Comparison of ENCODE assay signal across 18 cellular contexts in the genomic region with DNA sequence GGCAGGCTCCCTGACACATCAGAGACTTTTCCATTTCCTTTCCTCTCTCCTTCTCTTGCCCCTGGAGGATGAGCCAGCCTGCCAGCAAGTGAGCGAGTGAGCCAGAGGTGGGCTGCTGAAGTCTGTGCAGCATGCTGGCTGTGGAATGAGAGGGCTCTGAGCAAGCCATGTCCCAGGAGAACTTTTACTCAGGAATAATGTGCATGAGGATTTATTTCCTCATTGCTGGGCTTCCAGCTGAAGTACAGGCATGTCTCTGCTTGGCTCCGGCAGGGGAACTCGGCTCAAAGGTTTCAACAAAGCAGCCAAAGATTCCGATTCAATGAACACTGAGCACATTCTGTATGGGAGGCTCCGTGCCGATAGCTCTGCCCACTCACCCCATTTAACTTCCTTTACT. TPM values are rescaled to one million over a fixed set of nuclear protein-coding genes. Genes with fewer than 3 reads are reported as not detected.
DNase-seq lines count a peak whose midpoint lies in the region; ATAC-seq and TF ChIP-seq lines count a peak whose summit lies in the region.
"Had no signal": no experiment of that assay in that cellular context is flagged by ENCODE, and none has a peak within 500 bp of the region (broad histone marks: within the 10 kb centered on the region; RNA-seq: fewer than 3 reads in every experiment).

No MANE protein-coding gene starts in this region.

- H3K4me2 ChIP-seq in GM23338: no peak overlapping the region
- H3K4me2 ChIP-seq: hepatocyte, SK-N-SH had no signal

- 0 out of 2 replicates have a peak, but pooled peaks cover 6% of the 10 kb centered on the region for H3F3A ChIP-seq in GM23338 (replicated peaks; ENCODE audit: low read depth)

- H3K27ac Mint-ChIP-seq in GM23338: no peak overlapping the region
- H3K27ac Mint-ChIP-seq in brain: peak overlapping the region; percentile 18 to 92 (median 63)
- H3K27ac Mint-ChIP-seq: activated CD4-positive, alpha-beta T cell treated with anti-CD3 and anti-CD28 coated beads for 36 hours had no signal

- H3K4me3 Mint-ChIP-seq in GM23338 (no peak overlapping the region), brain (peak overlapping the region in 3 of 5 experiments; percentile 41 to 46 (median 43))
- H3K4me3 Mint-ChIP-seq: activated CD4-positive, alpha-beta T cell treated with anti-CD3 and anti-CD28 coated beads for 36 hours had no signal

- no peaks in the 10 kb centered on the region for H3K9me3 Mint-ChIP-seq in GM23338
- no peaks in the 10 kb centered on the region for H3K9me3 Mint-ChIP-seq in brain

- H3K27ac ChIP-seq in GM23338 (ENCODE audit: low read depth): no peak overlapping the region
- H3K27ac ChIP-seq: hepatocyte had no signal

- H3K4me3 ChIP-seq in GM23338: no peak overlapping the region
- H3K4me3 ChIP-seq: hepatocyte had no signal

- DNase-seq in GM23338 (ENCODE audit: low spot score) (no peak), fibroblast of the conjunctiva (ENCODE audit: low read depth) (peak; percentile 6), retina (peak; percentile 53), SIG-M5 treated with dmso at 0.1 percent for 504 hours (lab: John Stamatoyannopoulos, UW; ENCODE audit: unreplicated experiment) (no peak), Right ventricle myocardium superior (no peak)
- no peak for DNase-seq in stimulated activated naive CD4-positive, alpha-beta T cell treated with Interleukin-2 at 50 U/mL for 16 hours (lab: John Stamatoyannopoulos, UW)
- DNase-seq: activated CD4-positive, alpha-beta T cell treated with anti-CD3 and anti-CD28 coated beads for 36 hours; activated gamma-delta T cell treated with Interleukin-2 at 50 U/mL for 16 hours; Caco-2; cortex of kidney; kidney glomerular epithelial cell; NCI-H2029 treated with DMSO at 0.1 percent for 48 hours; NCI-H69; right cardiac atrium; SK-N-SH had no signal

- no peaks in the 10 kb centered on the region for H3K79me2 ChIP-seq in GM23338 (replicated peaks; ENCODE audit: insufficient read depth)
- H3K79me2 ChIP-seq: hepatocyte had no signal

- H3K4me1 ChIP-seq in GM23338 (ENCODE audit: insufficient read depth): peaks cover 10% of the 10 kb centered on the region; the same call in 1 of the 2 replicates
- H3K4me1 ChIP-seq: Caco-2 had no signal

- ATAC-seq in GM23338 (no peak), Right ventricle myocardium superior (ENCODE audit: poor library complexity) (no peak), SK-N-SH treated with all-trans-retinoic acid at 6 μM for 48 hours (no peak)
- ATAC-seq: activated CD4-positive, alpha-beta T cell treated with anti-CD3 and anti-CD28 coated beads for 36 hours; right cardiac atrium had no signal

- H3K9me2 ChIP-seq in GM23338 (ENCODE audit: insufficient read depth): no peaks in the 10 kb centered on the region
- H3K9me2 ChIP-seq: SK-N-SH had no signal

- H3K36me3 Mint-ChIP-seq in GM23338 (ENCODE audit: low read depth): no peaks in the 10 kb centered on the region; the same call in 2 of the 3 replicates
- no peaks in the 10 kb centered on the region for H3K36me3 Mint-ChIP-seq in brain

- H3K27me3 Mint-ChIP-seq in GM23338 (ENCODE audit: insufficient read depth, low read depth, poor library complexity): peaks cover 18% of the 10 kb centered on the region
- H3K27me3 Mint-ChIP-seq in brain: no peaks in the 10 kb centered on the region
- H3K27me3 Mint-ChIP-seq: activated CD4-positive, alpha-beta T cell treated with anti-CD3 and anti-CD28 coated beads for 36 hours had no signal

- intact Hi-C loops in Right ventricle myocardium superior (cut with DNase I): no loop called here

- H2AFZ ChIP-seq in GM23338: 0 out of 2 replicates have a peak overlapping the region, but pooled peaks have one; percentile 56
- H2AFZ ChIP-seq: hepatocyte had no signal

- H3K36me3 ChIP-seq in GM23338 (ENCODE audit: insufficient read depth): no peaks in the 10 kb centered on the region; the same call in 1 of the 2 replicates

- H3K27me3 ChIP-seq in GM23338 (ENCODE audit: insufficient read depth): no peaks in the 10 kb centered on the region

- TF ChIP-seq CTCF in GM23338 (conservative IDR thresholded peaks at IDR 0.05; ENCODE audit: low read depth in 2 of 2): no peak
- TF ChIP-seq CTCF in brain (conservative IDR thresholded peaks at IDR 0.05): no peak

- H3K4me1 Mint-ChIP-seq in GM23338 (peaks cover 20% of the 10 kb centered on the region), brain (peaks cover 42% of the 10 kb centered on the region)

- no peaks in the 10 kb centered on the region for H4K20me1 ChIP-seq in GM23338 (replicated peaks; ENCODE audit: insufficient read depth)

TF ChIP-seq in GM23338, 12 proteins besides CTCF, POLR2A, EP300 and RAD21 (continues in another document):
- no peak for TF ChIP-seq POLR2AphosphoS5 (IDR thresholded peaks at IDR 0.05; ENCODE audit: low read depth)
- no peak for TF ChIP-seq CREB1 (CRISPR knock-in tag; IDR thresholded peaks at IDR 0.05; ENCODE audit: low read depth)
- TF ChIP-seq JUNB (IDR thresholded peaks at IDR 0.05; ENCODE audit: unreplicated experiment): no peak
- no peak for TF ChIP-seq EZH2 (IDR thresholded peaks at IDR 0.05; ENCODE audit: low read depth, unreplicated experiment)
- no peak for TF ChIP-seq ZNF114 (CRISPR knock-in tag; IDR thresholded peaks at IDR 0.05)
- TF ChIP-seq EZH2phosphoT487 (IDR thresholded peaks at IDR 0.05; ENCODE audit: unreplicated experiment): no peak
- TF ChIP-seq NANOG (IDR thresholded peaks at IDR 0.05; ENCODE audit: borderline replicate concordance): no peak
- TF ChIP-seq ZNF331 (CRISPR knock-in tag; IDR thresholded peaks at IDR 0.05; ENCODE audit: low read depth): no peak

TF ChIP-seq in SK-N-SH treated with all-trans-retinoic acid at 6 μM for 48 hours, 23 proteins besides CTCF, POLR2A, EP300 and RAD21:
- TF ChIP-seq ARNTL (CRISPR knock-in tag; IDR thresholded peaks at IDR 0.05; ENCODE audit: borderline replicate concordance, low read depth) (no peak), BACH2 (CRISPR knock-in tag; IDR thresholded peaks at IDR 0.05; ENCODE audit: borderline replicate concordance) (no peak), CSDC2 (CRISPR knock-in tag; IDR thresholded peaks at IDR 0.05) (no peak), TOX (CRISPR knock-in tag; IDR thresholded peaks at IDR 0.05; ENCODE audit: borderline replicate concordance) (no peak), ESRRG (CRISPR knock-in tag; IDR thresholded peaks at IDR 0.05) (no peak), GLIS3 (CRISPR knock-in tag; IDR thresholded peaks at IDR 0.05) (no peak), ISL1 (CRISPR knock-in tag; IDR thresholded peaks at IDR 0.05) (no peak)
- TF ChIP-seq, protein P1, sequence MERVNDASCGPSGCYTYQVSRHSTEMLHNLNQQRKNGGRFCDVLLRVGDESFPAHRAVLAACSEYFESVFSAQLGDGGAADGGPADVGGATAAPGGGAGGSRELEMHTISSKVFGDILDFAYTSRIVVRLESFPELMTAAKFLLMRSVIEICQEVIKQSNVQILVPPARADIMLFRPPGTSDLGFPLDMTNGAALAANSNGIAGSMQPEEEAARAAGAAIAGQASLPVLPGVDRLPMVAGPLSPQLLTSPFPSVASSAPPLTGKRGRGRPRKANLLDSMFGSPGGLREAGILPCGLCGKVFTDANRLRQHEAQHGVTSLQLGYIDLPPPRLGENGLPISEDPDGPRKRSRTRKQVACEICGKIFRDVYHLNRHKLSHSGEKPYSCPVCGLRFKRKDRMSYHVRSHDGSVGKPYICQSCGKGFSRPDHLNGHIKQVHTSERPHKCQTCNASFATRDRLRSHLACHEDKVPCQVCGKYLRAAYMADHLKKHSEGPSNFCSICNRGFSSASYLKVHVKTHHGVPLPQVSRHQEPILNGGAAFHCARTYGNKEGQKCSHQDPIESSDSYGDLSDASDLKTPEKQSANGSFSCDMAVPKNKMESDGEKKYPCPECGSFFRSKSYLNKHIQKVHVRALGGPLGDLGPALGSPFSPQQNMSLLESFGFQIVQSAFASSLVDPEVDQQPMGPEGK (CRISPR knock-in tag; IDR thresholded peaks at IDR 0.05; ENCODE audit: borderline replicate concordance): no peak

RNA-seq across cellular contexts. Expression of a gene that starts 43.7 kb away (rescaled TPM):
- total RNA-seq in GM23338 (2014; rRNA removed; shearing (Covaris generic)): 28.6 and 31.6 TPM in 2 replicates
- 13.0 and 13.7 TPM in 2 replicates for polyA plus RNA-seq in GM23338 (2016; fragmentation: Nextera tagmentation; extraction: Ambion mirVana)
- 20.3 TPM for polyA plus RNA-seq in brain (ENCODE audit: insufficient read depth, low read depth, low replicate concordance)
- total RNA-seq in Right ventricle myocardium superior: 10.1 TPM

RNA-seq across cellular contexts. Expression of a gene that starts 54.4 kb away (rescaled TPM):
- 82.1 and 98.0 TPM in 2 replicates for total RNA-seq in GM23338 (2014; rRNA removed; shearing (Covaris generic))
- 20.7 and 22.8 TPM in 2 replicates for polyA plus RNA-seq in GM23338 (2016; fragmentation: Nextera tagmentation; extraction: Ambion mirVana)
- 38.9 TPM for polyA plus RNA-seq in brain (ENCODE audit: insufficient read depth, low read depth, low replicate concordance)
- total RNA-seq in Right ventricle myocardium superior: 26.9 TPM

Comparison
In these comparisons a context has a peak if more than half of its experiments do, and no peak if none do; other contexts are left out.
1. DNase-seq: peak in fibroblast of the conjunctiva (single experiment) and retina (single experiment); none in GM23338 (single experiment), stimulated activated naive CD4-positive, alpha-beta T cell treated with Interleukin-2 at 50 U/mL for 16 hours (single experiment), SIG-M5 treated with dmso at 0.1 percent for 504 hours (single experiment) and Right ventricle myocardium superior (single experiment).